In the genomic region with DNA sequence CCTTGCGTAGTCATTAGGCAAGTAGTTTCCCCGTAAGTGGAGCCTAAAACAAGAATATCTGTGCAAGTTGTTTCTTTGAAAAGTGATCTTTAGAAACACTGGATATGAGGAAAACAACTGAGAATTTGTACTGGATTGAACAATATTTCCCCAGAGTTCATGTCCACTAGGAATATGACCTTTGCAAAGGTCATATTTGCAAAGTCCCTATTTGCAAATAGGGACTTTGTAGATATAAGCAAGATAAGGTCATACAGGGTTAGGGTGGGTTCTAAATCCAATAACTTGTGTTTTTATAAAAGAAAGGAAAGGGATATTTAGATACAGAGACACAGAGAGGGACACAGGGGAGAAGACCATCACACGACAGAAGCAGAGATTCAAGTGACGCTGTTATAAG, we compare ENCODE assay signal across 5 cellular contexts.
"Had no signal": no experiment of that assay in that cellular context is flagged by ENCODE, and none has a peak within 500 bp of the region (broad histone marks: within the 10 kb centered on the region; RNA-seq: fewer than 3 reads in every experiment).

No MANE protein-coding gene starts in this region.

- ATAC-seq: K562 had no signal

- H3K4me3 ChIP-seq: K562 had no signal

- FAIRE-seq: HTR-8/SVneo, K562 had no signal

- DNase-seq: IMR-90, KBM-7 had no signal

- H3K27ac ChIP-seq: HL-60 had no signal
